In genomic region chr6:31797607-31798006, GRCh38 we compare ENCODE assay signal across 10 cellular contexts. TPM values are rescaled to one million over a fixed set of nuclear protein-coding genes. Genes with fewer than 3 reads are reported as not detected.
DNase-seq lines count a peak whose midpoint lies in the region; TF ChIP-seq lines count a peak whose summit lies in the region.
"Had no signal": no experiment of that assay in that cellular context is flagged by ENCODE, and none has a peak within 500 bp of the region (broad histone marks: within the 10 kb centered on the region; RNA-seq: fewer than 3 reads in every experiment).

No MANE protein-coding gene starts in this region.

- H3K4me2 ChIP-seq in hepatocyte = no peak overlapping the region

- TF ChIP-seq POLR2A in esophagus squamous epithelium (IDR thresholded peaks at IDR 0.05) (no peak), stomach (IDR thresholded peaks at IDR 0.05) (no peak)

- H3K4me3 Mint-ChIP-seq in activated naive CD4-positive, alpha-beta T cell treated with anti-CD3 and anti-CD28 coated beads for 36 hours = no peak overlapping the region

- H3K36me3 ChIP-seq in esophagus squamous epithelium (peaks cover 0 to 33% (median 0%) of the 10 kb centered on the region in 3 donors), stomach (peaks cover 7 to 36% (median 26%) of the 10 kb centered on the region in 4 donors), hepatocyte (replicated peaks; ENCODE audit: insufficient read depth, low read depth) (no peaks in the 10 kb centered on the region)

- H3K27ac ChIP-seq in esophagus squamous epithelium (peak overlapping the region; percentile 5 to 98 (median 72)), stomach (peak overlapping the region in 4 of 5 donors; percentile 2 to 100 (median 96)), hepatocyte (no peak overlapping the region)
- H3K27ac ChIP-seq: VCaP had no signal

- no peak overlapping the region for H2AFZ ChIP-seq in hepatocyte

- no peak overlapping the region for H3K4me3 ChIP-seq in esophagus squamous epithelium
- no peak overlapping the region for H3K4me3 ChIP-seq in stomach
- no peak overlapping the region for H3K4me3 ChIP-seq in hepatocyte

- H3K9me3 ChIP-seq in esophagus squamous epithelium (no peaks in the 10 kb centered on the region), stomach (no peaks in the 10 kb centered on the region), hepatocyte (ENCODE audit: low read depth) (no peaks in the 10 kb centered on the region)

- peak overlapping the region; percentile 63 for H3K27ac Mint-ChIP-seq in activated naive CD4-positive, alpha-beta T cell treated with anti-CD3 and anti-CD28 coated beads for 36 hours

- H3K27me3 ChIP-seq in esophagus squamous epithelium = no peaks in the 10 kb centered on the region
- H3K27me3 ChIP-seq in stomach = no peaks in the 10 kb centered on the region
- no peaks in the 10 kb centered on the region for H3K27me3 ChIP-seq in hepatocyte

- H3K79me2 ChIP-seq in hepatocyte = peaks cover 39% of the 10 kb centered on the region

- no peaks in the 10 kb centered on the region for H3K9me2 ChIP-seq in hepatocyte (replicated peaks; ENCODE audit: insufficient read depth)

- H3K4me1 ChIP-seq in esophagus squamous epithelium (peaks cover 3 to 46% (median 16%) of the 10 kb centered on the region in 3 donors), stomach (peaks cover 12 to 33% (median 25%) of the 10 kb centered on the region in 4 donors), hepatocyte (ENCODE audit: insufficient read depth) (peaks cover 11% of the 10 kb centered on the region)

- DNase-seq in activated naive CD4-positive, alpha-beta T cell treated with anti-CD3 and anti-CD28 coated beads for 36 hours = peak; percentile 49
- DNase-seq in activated naive CD4-positive, alpha-beta T cell treated with anti-CD3 and anti-CD28 coated beads, Interleukin-2, amount 50 U/mL, for 16 hours = no peak
- DNase-seq in activated CD4-positive, alpha-beta T cell treated with anti-CD3 and anti-CD28 coated beads, Interleukin-2, amount 50 U/mL, for 1 hour = peak; percentile 19
- DNase-seq in esophagus squamous epithelium (lab: John Stamatoyannopoulos, UW) (no peak), stomach (no peak), ecto neural progenitor cell (ENCODE audit: low spot score) (no peak), H4 (ENCODE audit: low spot score) (no peak), hepatocyte (ENCODE audit: low spot score) (no peak)
- DNase-seq: NCI-H187 treated with DMSO at 0.1 percent for 48 hours had no signal

- H4K20me1 ChIP-seq in hepatocyte (ENCODE audit: insufficient read depth, poor library complexity, severe bottlenecking) = no peaks in the 10 kb centered on the region

- TF ChIP-seq CTCF in esophagus squamous epithelium (IDR thresholded peaks at IDR 0.05) (no peak), stomach (IDR thresholded peaks at IDR 0.05) (no peak), hepatocyte (IDR thresholded peaks at IDR 0.05; ENCODE audit: poor library complexity) (no peak)

- no peaks in the 10 kb centered on the region for H3K27me3 Mint-ChIP-seq in activated naive CD4-positive, alpha-beta T cell treated with anti-CD3 and anti-CD28 coated beads for 36 hours (ENCODE audit: low read depth)

- no peaks in the 10 kb centered on the region for H3K9me3 Mint-ChIP-seq in activated naive CD4-positive, alpha-beta T cell treated with anti-CD3 and anti-CD28 coated beads for 36 hours

- H3K4me1 Mint-ChIP-seq in activated naive CD4-positive, alpha-beta T cell treated with anti-CD3 and anti-CD28 coated beads for 36 hours (ENCODE audit: low read depth) = peaks cover 33% of the 10 kb centered on the region

- WGBS in esophagus squamous epithelium, 2 donors = 80% methylated on average over 5 of the region's 5 CpGs
- 48 to 79% (median 60%) methylated on average over 5 of the region's 5 CpGs for WGBS in stomach, 5 donors
- 96% methylated on average over 5 of the region's 5 CpGs for WGBS in hepatocyte (ENCODE audit: low lambda C conversion rate, missing lambda C conversion rate)

- peaks cover 22% of the 10 kb centered on the region for H3K36me3 Mint-ChIP-seq in activated naive CD4-positive, alpha-beta T cell treated with anti-CD3 and anti-CD28 coated beads for 36 hours (ENCODE audit: low read depth)

- intact Hi-C loops in activated naive CD4-positive, alpha-beta T cell treated with anti-CD3 and anti-CD28 coated beads for 36 hours (cut with micrococcal nuclease) = loop anchor here (2.0 kb wide), 2 partner anchors 15 to 25 kb away; no protein-coding TSS in a partner anchor
- intact Hi-C loops in esophagus squamous epithelium (cut with DNase I) = no loop called here
- intact Hi-C loops in stomach (cut with DNase I; ENCODE audit: low total_unique reads) = no loop called here

- no peak for TF ChIP-seq EP300 in stomach (IDR thresholded peaks at IDR 0.05)

- CTCF ChIA-PET in activated naive CD4-positive, alpha-beta T cell treated with anti-CD3 and anti-CD28 coated beads for 36 hours (lab: Charles Lee) = no interaction called here

RNA-seq across cellular contexts. Expression of gene VARS1, which starts 2.1 kb away (rescaled TPM):
- 100 to 1,000 TPM; 157 to 161 TPM for total RNA-seq in activated naive CD4-positive, alpha-beta T cell treated with anti-CD3 and anti-CD28 coated beads for 36 hours
- total RNA-seq in esophagus squamous epithelium (10 to 100 TPM; 35.0 to 72.3 (median 45.5) TPM), stomach (10 to 100 TPM; 21.6 to 56.5 (median 24.1) TPM), hepatocyte (23.3 and 36.6 TPM in 2 replicates)
- polyA plus RNA-seq in stomach (10 to 100 TPM; 11.0 to 31.8 (median 27.7) TPM), hepatocyte (51.0 and 59.6 TPM in 2 replicates)
- total RNA-seq in H4 (2014; rRNA removed; shearing (Covaris generic)) = 37.3 and 37.5 TPM in 2 replicates

RNA-seq across cellular contexts. Expression of gene LSM2, which starts 9.2 kb away (rescaled TPM):
- total RNA-seq in activated naive CD4-positive, alpha-beta T cell treated with anti-CD3 and anti-CD28 coated beads for 36 hours = 100 to 1,000 TPM; 172 to 174 TPM
- total RNA-seq in esophagus squamous epithelium = 10 to 100 TPM; 27.1 to 70.8 (median 36.6) TPM
- 10 to 100 TPM in 3 of 5 donors, 1 to 10 TPM in 1, not detected in 1; 6.7 to 34.5 (median 11.4) TPM for total RNA-seq in stomach
- polyA plus RNA-seq in stomach = 10 to 100 TPM; 45.2 to 55.8 (median 50.4) TPM
- total RNA-seq in H4 (2014; rRNA removed; shearing (Covaris generic)) = 108 and 123 TPM in 2 replicates
- total RNA-seq in hepatocyte = 42.9 and 51.9 TPM in 2 replicates
- 48.7 and 57.9 TPM in 2 replicates for polyA plus RNA-seq in hepatocyte

RNA-seq across cellular contexts. Expression of gene HSPA1L, which starts 17.5 kb away (rescaled TPM):
- under 1 TPM; 0.86 to 0.95 TPM for total RNA-seq in activated naive CD4-positive, alpha-beta T cell treated with anti-CD3 and anti-CD28 coated beads for 36 hours
- under 1 TPM; 0.35 to 0.97 (median 0.57) TPM for total RNA-seq in esophagus squamous epithelium
- total RNA-seq in stomach = 1 to 10 TPM in 2 of 5 donors, not detected in 3; 1.1 to 1.7 TPM
- under 1 TPM; 0.46 to 0.98 (median 0.75) TPM for polyA plus RNA-seq in stomach
- total RNA-seq in H4 (2014; rRNA removed; shearing (Covaris generic)) = 0.85 and 1.0 TPM in 2 replicates
- 1.4 and 2.2 TPM in 2 replicates for total RNA-seq in hepatocyte
- polyA plus RNA-seq in hepatocyte = 1.0 and 2.7 TPM in 2 replicates

RNA-seq across cellular contexts. Expression of gene HSPA1A, which starts 17.7 kb away (rescaled TPM):
- total RNA-seq in activated naive CD4-positive, alpha-beta T cell treated with anti-CD3 and anti-CD28 coated beads for 36 hours = 10 to 100 TPM; 19.8 to 23.1 TPM
- total RNA-seq in esophagus squamous epithelium (100 to 1,000 TPM; 158 to 362 (median 223) TPM), stomach (100 to 1,000 TPM in 3 of 5 donors, 10 to 100 TPM in 2; 68.8 to 124 (median 113) TPM), hepatocyte (83.3 and 84.3 TPM in 2 replicates)
- polyA plus RNA-seq in stomach (100 to 1,000 TPM in 1 of 3 donors, 10 to 100 TPM in 2; 51.1 to 107 (median 64.8) TPM), hepatocyte (50.0 and 82.2 TPM in 2 replicates)
- 29.8 and 31.5 TPM in 2 replicates for total RNA-seq in H4 (2014; rRNA removed; shearing (Covaris generic))

RNA-seq across cellular contexts. Expression of gene VWA7, which starts 20.5 kb away (rescaled TPM):
- total RNA-seq in activated naive CD4-positive, alpha-beta T cell treated with anti-CD3 and anti-CD28 coated beads for 36 hours = under 1 TPM; 0.69 to 0.89 TPM
- under 1 TPM; 0.22 to 0.80 (median 0.58) TPM for total RNA-seq in esophagus squamous epithelium
- 10 to 100 TPM in 1 of 5 donors, 1 to 10 TPM in 3, not detected in 1; 4.2 to 18.3 (median 7.5) TPM for total RNA-seq in stomach
- 1 to 10 TPM; 1.3 to 1.4 (median 1.4) TPM for polyA plus RNA-seq in stomach
- total RNA-seq in H4 (2014; rRNA removed; shearing (Covaris generic)) = 0.37 and 2.2 TPM in 2 replicates
- 1.5 and 3.4 TPM in 2 replicates for total RNA-seq in hepatocyte
- polyA plus RNA-seq in hepatocyte = 2.8 and 5.2 TPM in 2 replicates

Comparison
In these comparisons a context has a peak if more than half of its experiments do, and no peak if none do; other contexts are left out.
1. DNase-seq: peak in activated naive CD4-positive, alpha-beta T cell treated with anti-CD3 and anti-CD28 coated beads for 36 hours (single experiment) and activated CD4-positive, alpha-beta T cell treated with anti-CD3 and anti-CD28 coated beads, Interleukin-2, amount 50 U/mL, for 1 hour (single experiment); none in activated naive CD4-positive, alpha-beta T cell treated with anti-CD3 and anti-CD28 coated beads, Interleukin-2, amount 50 U/mL, for 16 hours (single experiment), esophagus squamous epithelium (single experiment), stomach (single experiment), ecto neural progenitor cell (single experiment), H4 (single experiment) and hepatocyte (single experiment).